30 cellular contexts compared by ENCODE assay signal in the genomic region with DNA sequence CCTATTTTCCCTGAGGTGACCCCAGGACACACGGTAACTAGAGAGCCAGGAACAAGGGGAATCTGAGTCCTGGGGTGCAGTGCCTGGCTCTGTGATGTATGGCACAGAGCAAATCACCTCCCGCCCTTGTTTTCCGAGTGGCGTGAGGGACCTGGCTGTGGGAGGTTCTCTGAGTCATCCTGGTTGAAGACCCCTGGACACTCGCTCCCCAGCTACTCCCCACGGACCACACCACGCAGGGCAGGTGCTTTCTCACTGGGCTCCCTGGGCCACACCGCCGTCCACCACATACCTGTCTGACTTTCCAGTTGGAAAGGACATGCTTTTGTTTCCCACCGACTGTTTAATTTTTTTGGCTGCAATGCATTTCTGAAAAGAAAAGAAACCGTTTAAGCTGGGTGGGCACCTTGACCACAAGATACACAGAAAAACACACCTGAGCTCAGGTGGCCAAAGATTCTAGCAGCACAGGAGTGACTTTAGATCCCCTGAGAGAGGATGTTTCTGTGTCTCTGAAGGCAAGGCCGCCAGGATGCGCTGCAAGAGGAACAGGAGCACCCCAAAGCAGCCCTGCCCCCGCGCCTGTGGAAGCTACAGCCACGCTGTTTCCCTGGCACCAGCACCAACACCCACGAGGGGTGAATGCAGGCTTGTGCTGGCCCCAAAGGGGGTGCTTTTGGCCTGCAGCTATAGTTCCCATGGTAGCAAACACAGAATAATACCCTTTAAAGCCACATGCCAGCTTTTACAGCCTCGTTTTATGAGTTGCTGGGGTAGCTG. TPM values are rescaled to one million over a fixed set of nuclear protein-coding genes. Genes with fewer than 3 reads are reported as not detected.
DNase-seq lines count a peak whose midpoint lies in the region; ATAC-seq, FAIRE-seq and TF ChIP-seq lines count a peak whose summit lies in the region.
"Had no signal": no experiment of that assay in that cellular context is flagged by ENCODE, and none has a peak within 500 bp of the region (broad histone marks: within the 10 kb centered on the region; RNA-seq: fewer than 3 reads in every experiment).

No MANE protein-coding gene starts in this region.

- no peak for ATAC-seq in heart left ventricle
- ATAC-seq: GM12878; stimulated activated naive CD8-positive, alpha-beta T cell treated with anti-CD3 and anti-CD28 coated beads, Interleukin-15, Interleukin-2, amounts not matched to agents 100 U/mL and 50 U/mL, for 24 hours; T-helper 17 cell had no signal

- H2BK15ac ChIP-seq in H1 (ENCODE audit: low read length), result no peak overlapping the region

- H3K27me3 ChIP-seq in H1 (replicated peaks in 1 of 4; ENCODE audit: control insufficient read depth in 3 of 4, extremely low read depth in 1 of 4, insufficient read depth in 3 of 4, low read length in 3 of 4), result no peaks in the 10 kb centered on the region; a peak in 1 of 7 replicates
- no peaks in the 10 kb centered on the region for H3K27me3 ChIP-seq in heart left ventricle
- no peaks in the 10 kb centered on the region for H3K27me3 ChIP-seq in left ventricle myocardium inferior (ENCODE audit: low read depth)
- H3K27me3 ChIP-seq: esophagus muscularis mucosa, tibial artery had no signal

- H2BK120ac ChIP-seq in H1 (replicated peaks; ENCODE audit: low read depth, low read length), result no peak overlapping the region

- H3K23ac ChIP-seq in H1 (ENCODE audit: insufficient read length), result no peak overlapping the region

- in situ Hi-C loops in GM13976 (cut with MboI; ENCODE audit: low sequenced_read_pairs, unreplicated experiment), result loop anchor here (25.0 kb wide), 1 partner anchor 569 kb away; no protein-coding TSS in a partner anchor

- H2BK20ac ChIP-seq in H1 (ENCODE audit: low read length), result no peak overlapping the region

- H4K20me1 ChIP-seq in H1 (replicated peaks in 1 of 2; ENCODE audit: control insufficient read depth in 1 of 2, insufficient read depth in 2 of 2, low read length in 2 of 2), result peaks cover 0 to 10% of the 10 kb centered on the region in 2 experiments

- H3K27ac ChIP-seq in H1 (ENCODE audit: low read depth, low read length), result no peak overlapping the region
- H3K27ac ChIP-seq in heart left ventricle, result no peak overlapping the region
- H3K27ac ChIP-seq in left ventricle myocardium inferior (replicated peaks), result no peak overlapping the region
- H3K27ac ChIP-seq: C4-2B, esophagus muscularis mucosa, tibial artery had no signal

- no peaks in the 10 kb centered on the region for H3K79me2 ChIP-seq in H1 (ENCODE audit: control insufficient read depth in 1 of 2, insufficient read depth in 2 of 2, low read length in 2 of 2)

- no peaks in the 10 kb centered on the region for H3K23me2 ChIP-seq in H1 (ENCODE audit: low read depth, low read length)

- no peak overlapping the region for H3K4me2 ChIP-seq in H1 (ENCODE audit: insufficient read depth in 1 of 2, low read depth in 2 of 2, low read length in 2 of 2)

- no peak for TF ChIP-seq EP300 in H1 (IDR thresholded peaks at IDR 0.05; ENCODE audit: borderline replicate concordance in 1 of 2, low read depth in 2 of 2, low read length in 2 of 2)

- 94% methylated on average over 18 of the region's 18 CpGs; no CpG with 5 or more reads in 1 of the 2 experiments for WGBS in H1 (ENCODE audit: extremely low coverage in 1 of 2, insufficient coverage in 1 of 2, insufficient read length in 1 of 2, insufficient replicate concordance in 2 of 2, low coverage in 1 of 2, low lambda C conversion rate in 2 of 2, missing lambda C conversion rate in 1 of 2), 2 experiments
- 92 to 95% (median 93%) methylated on average over 18 of the region's 18 CpGs for WGBS in heart left ventricle, 4 donors

- POLR2A ChIA-PET in H1 (lab: Charles Lee; ENCODE audit: partially characterized antibody), result interaction anchor here (1.0 to 3.8 kb wide), 5 partner anchors 9 to 26 kb away, joined by 3 to 18 read pairs (median 4); no protein-coding TSS in a partner anchor

- TF ChIP-seq POLR2A in H1 (IDR thresholded peaks at IDR 0.05; ENCODE audit: control extremely low read depth in 1 of 2, low read depth in 2 of 2, low read length in 2 of 2) (no peak), heart left ventricle (IDR thresholded peaks at IDR 0.05) (no peak)

- no peak overlapping the region for H4K5ac ChIP-seq in H1 (ENCODE audit: insufficient read length, low read depth, low read length)

- peaks cover 35 to 75% (median 68%) of the 10 kb centered on the region in 4 experiments for H3K36me3 ChIP-seq in H1 (ENCODE audit: control insufficient read depth in 2 of 4, insufficient read depth in 4 of 4, low read length in 3 of 4)
- peaks cover 0 to 96% (median 88%) of the 10 kb centered on the region in 9 donors for H3K36me3 ChIP-seq in heart left ventricle
- H3K36me3 ChIP-seq in left ventricle myocardium inferior, result peaks cover 83% of the 10 kb centered on the region

- H2AK5ac ChIP-seq in H1 (ENCODE audit: low read depth, low read length), result no peak overlapping the region

- DNase-seq in GM13976 (ENCODE audit: low spot score), result peak; percentile 11
- DNase-seq in NCI-H69 (lab: John Stamatoyannopoulos, UW), result peak; percentile 59
- no peak for DNase-seq in H1 (ENCODE audit: low read depth in 1 of 2, low spot score in 2 of 2)
- DNase-seq in posterior vena cava (ENCODE audit: low spot score), result peak; percentile 46
- DNase-seq in heart left ventricle, result no peak
- DNase-seq in left ventricle myocardium inferior, result no peak
- no peak for DNase-seq in COLO668 (lab: John Stamatoyannopoulos, UW; ENCODE audit: unreplicated experiment)
- no peak for DNase-seq in NCI-H748 (lab: John Stamatoyannopoulos, UW; ENCODE audit: unreplicated experiment)
- DNase-seq: activated CD4-positive, alpha-beta T cell treated with anti-CD3 and anti-CD28 coated beads, Interleukin-2, amount 10 ng/mL, durations not matched to agents 7 days and 5 days; cortex of kidney; endodermal cell; H7; NCI-H1048; NCI-H187; NCI-H774; retina; stimulated activated CD4-positive, alpha-beta T cell treated with anti-CD3 and anti-CD28 coated beads, Interleukin-4, amount 100 ng/mL, for 24 hours; stimulated activated naive CD8-positive, alpha-beta T cell treated with anti-CD3 and anti-CD28 coated beads, Interleukin-15, Interleukin-2, amounts not matched to agents 100 U/mL and 50 U/mL, for 24 hours; T-helper 17 cell had no signal

- no peaks in the 10 kb centered on the region for H3K4me1 ChIP-seq in H1 (replicated peaks in 1 of 4; ENCODE audit: control insufficient read depth in 3 of 4, insufficient read depth in 4 of 4, low read length in 3 of 4)
- H3K4me1 ChIP-seq in heart left ventricle, result no peaks in the 10 kb centered on the region
- H3K4me1 ChIP-seq in left ventricle myocardium inferior, result no peaks in the 10 kb centered on the region
- H3K4me1 ChIP-seq: esophagus muscularis mucosa, tibial artery had no signal

- H3K56ac ChIP-seq in H1 (replicated peaks; ENCODE audit: insufficient read length, low read depth, low read length), result no peak overlapping the region

- CTCF ChIA-PET in H1 (lab: Charles Lee; ENCODE audit: partially characterized antibody), result interaction anchor here (1.1 to 8.6 kb wide), 3 partner anchors 10 to 34 kb away, joined by 3 to 58 read pairs (median 46); no protein-coding TSS in a partner anchor

- TF ChIP-seq CTCF in GM13976 (IDR thresholded peaks at IDR 0.05; ENCODE audit: borderline replicate concordance, control extremely low read depth, extremely low read depth, insufficient read depth, missing control alignments) (no peak), H1 (IDR thresholded peaks at IDR 0.05; ENCODE audit: control extremely low read depth in 1 of 3, insufficient read depth in 1 of 3, low read depth in 1 of 3, low read length in 3 of 3) (no peak), heart left ventricle (IDR thresholded peaks at IDR 0.05) (no peak), left ventricle myocardium inferior (IDR thresholded peaks at IDR 0.05; ENCODE audit: borderline replicate concordance) (no peak)

- intact Hi-C loops in posterior vena cava (cut with DNase I) (loop anchor here in 1 of 2 donors (1.0 kb wide), 1 partner anchor 68 kb away; no protein-coding TSS in a partner anchor), heart left ventricle (cut with DNase I) (no loop called here), left ventricle myocardium inferior (cut with micrococcal nuclease) (no loop called here)

- no peak for FAIRE-seq in H1 (lab: Jason Lieb, UNC)
- FAIRE-seq: bronchial epithelial cell, frontal cortex, GM12878, keratinocyte had no signal

- no peak overlapping the region for H3K18ac ChIP-seq in H1 (ENCODE audit: extremely low read depth, low read length)

- TF ChIP-seq RAD21 in H1 (IDR thresholded peaks at IDR 0.05 in 1 of 2, conservative IDR thresholded peaks at IDR 0.05 in 1 of 2; ENCODE audit: low read depth in 2 of 2, low read length in 2 of 2), result no peak

- no peak overlapping the region for H3K14ac ChIP-seq in H1 (ENCODE audit: insufficient read length)

- H4K8ac ChIP-seq in H1 (ENCODE audit: extremely low read depth, insufficient read depth, low read length), result peak overlapping the region; percentile 78; the same call in 1 of the 2 replicates

- H3K4me3 ChIP-seq in H1 (ENCODE audit: extremely low read depth in 1 of 4, insufficient read depth in 2 of 4, low read depth in 3 of 4, low read length in 4 of 4) (no peak overlapping the region), heart left ventricle (no peak overlapping the region), left ventricle myocardium inferior (no peak overlapping the region)
- H3K4me3 ChIP-seq: esophagus muscularis mucosa, GM12878, tibial artery had no signal

- no peaks in the 10 kb centered on the region; the same call in 1 of the 2 replicates for H3K79me1 ChIP-seq in H1 (ENCODE audit: low read depth, low read length)

- no peak overlapping the region for H3K9ac ChIP-seq in H1 (replicated peaks in 1 of 4; ENCODE audit: extremely low read depth in 1 of 4, low read depth in 3 of 4, low read length in 3 of 4)

- no peak overlapping the region for H3K4ac ChIP-seq in H1 (replicated peaks; ENCODE audit: insufficient read length, low read depth, low read length)

- no peak overlapping the region for H2AFZ ChIP-seq in H1 (ENCODE audit: low read length)

- no peak overlapping the region for H2BK12ac ChIP-seq in H1 (ENCODE audit: low read depth, low read length)

- no peaks in the 10 kb centered on the region for H3K9me3 ChIP-seq in H1 (ENCODE audit: insufficient read depth in 2 of 2, low read depth in 1 of 2, low read length in 1 of 2)
- H3K9me3 ChIP-seq in heart left ventricle, result peaks cover 0 to 3% (median 0%) of the 10 kb centered on the region in 12 donors
- peaks cover 5% of the 10 kb centered on the region for H3K9me3 ChIP-seq in left ventricle myocardium inferior (replicated peaks)
- H3K9me3 ChIP-seq: esophagus muscularis mucosa, tibial artery had no signal

- H4K91ac ChIP-seq in H1 (replicated peaks; ENCODE audit: insufficient read length, low read length), result no peak overlapping the region

- no peak overlapping the region for H2BK5ac ChIP-seq in H1 (ENCODE audit: low read depth, low read length)

RNA-seq across cellular contexts. Expression of a gene that starts 8.1 kb away (rescaled TPM):
- 206 and 208 TPM in 2 replicates for total RNA-seq in H1 (2021; fragmentation: NEBNext Ultra II Directional; extraction: Animal tissue kit (Norgen Biotek cat#: 25700))
- polyA plus RNA-seq in H1 (2011; rRNA removed) (110 and 182 TPM in 2 replicates), heart left ventricle (100 to 1,000 TPM in 1 of 2 donors, 10 to 100 TPM in 1; 69.5 to 162 TPM)
- 94.1 TPM for polyA plus RNA-seq in H1 (2011; cell fraction: cytosol; rRNA removed)
- polyA plus RNA-seq in H1 (2011; cell fraction: nucleus; rRNA removed), result 133 TPM
- 123 to 274 TPM (median 235 TPM) in 4 replicates for polyA plus RNA-seq in H1 (2012, experiment 1 of 2)
- polyA plus RNA-seq in H1 (2012, experiment 2 of 2), result 289 TPM
- 291 TPM for polyA plus RNA-seq in H1 (2013, experiment 1 of 2)
- polyA plus RNA-seq in H1 (2013, experiment 2 of 2), result 264 TPM
- 78.0 and 108 TPM in 2 replicates for polyA minus RNA-seq in H1 (2011; rRNA and poly(A)+ RNA removed)
- 134 TPM for polyA minus RNA-seq in H1 (2011; cell fraction: cytosol; rRNA and poly(A)+ RNA removed)
- 86.5 TPM for polyA minus RNA-seq in H1 (2011; cell fraction: nucleus; rRNA and poly(A)+ RNA removed)
- total RNA-seq in posterior vena cava (10 to 100 TPM; 74.2 to 76.6 TPM), heart left ventricle (10 to 100 TPM; 29.9 to 88.6 (median 52.7) TPM), left ventricle myocardium inferior (53.9 TPM)

RNA-seq across cellular contexts. Expression of a gene that starts 20.9 kb away (rescaled TPM):
- total RNA-seq in H1 (2021; fragmentation: NEBNext Ultra II Directional; extraction: Animal tissue kit (Norgen Biotek cat#: 25700)), result 0.90 and 1.2 TPM in 2 replicates
- polyA plus RNA-seq in H1 (2011; rRNA removed), result 0.54 and 0.78 TPM in 2 replicates
- polyA plus RNA-seq in H1 (2011; cell fraction: cytosol; rRNA removed), result 0.43 TPM
- polyA plus RNA-seq in H1 (2011; cell fraction: nucleus; rRNA removed), result 2.1 TPM
- polyA plus RNA-seq in H1 (2012, experiment 1 of 2), result 2.7 to 2.9 TPM (median 2.8 TPM) in 4 replicates
- polyA plus RNA-seq in H1 (2012, experiment 2 of 2), result 0.77 TPM
- polyA plus RNA-seq in H1 (2013, experiment 1 of 2), result 0.61 TPM
- polyA plus RNA-seq in H1 (2013, experiment 2 of 2), result 0.72 TPM
- 0.29 and 0.63 TPM in 2 replicates for polyA minus RNA-seq in H1 (2011; rRNA and poly(A)+ RNA removed)
- not detected for polyA minus RNA-seq in H1 (2011; cell fraction: cytosol; rRNA and poly(A)+ RNA removed)
- polyA minus RNA-seq in H1 (2011; cell fraction: nucleus; rRNA and poly(A)+ RNA removed), result 1.2 TPM
- not detected for total RNA-seq in posterior vena cava
- not detected for total RNA-seq in heart left ventricle
- not detected for polyA plus RNA-seq in heart left ventricle
- not detected for total RNA-seq in left ventricle myocardium inferior
- total RNA-seq: activated CD4-positive, alpha-beta T cell treated with anti-CD3 and anti-CD28 coated beads, Interleukin-2, amount 10 ng/mL, durations not matched to agents 7 days and 5 days; bronchial epithelial cell; Daoy; esophagus muscularis mucosa; frontal cortex; LHCN-M2; myocyte had no signal
- polyA plus RNA-seq: AG04450 had no signal

RNA-seq across cellular contexts. Expression of a gene that starts 31.8 kb away (rescaled TPM):
- total RNA-seq in H1 (2021; fragmentation: NEBNext Ultra II Directional; extraction: Animal tissue kit (Norgen Biotek cat#: 25700)), result 77.3 and 86.1 TPM in 2 replicates
- 44.1 and 57.9 TPM in 2 replicates for polyA plus RNA-seq in H1 (2011; rRNA removed)
- polyA plus RNA-seq in H1 (2011; cell fraction: cytosol; rRNA removed), result 71.8 TPM
- polyA plus RNA-seq in H1 (2011; cell fraction: nucleus; rRNA removed), result 104 TPM
- polyA plus RNA-seq in H1 (2012, experiment 1 of 2), result 68.8 to 78.7 TPM (median 73.7 TPM) in 4 replicates
- polyA plus RNA-seq in H1 (2012, experiment 2 of 2), result 13.8 TPM
- 55.9 TPM for polyA plus RNA-seq in H1 (2013, experiment 1 of 2)
- 52.2 TPM for polyA plus RNA-seq in H1 (2013, experiment 2 of 2)
- 66.7 and 90.4 TPM in 2 replicates for polyA minus RNA-seq in H1 (2011; rRNA and poly(A)+ RNA removed)
- polyA minus RNA-seq in H1 (2011; cell fraction: cytosol; rRNA and poly(A)+ RNA removed), result 33.6 TPM
- polyA minus RNA-seq in H1 (2011; cell fraction: nucleus; rRNA and poly(A)+ RNA removed), result 74.2 TPM
- total RNA-seq in posterior vena cava, result 10 to 100 TPM; 40.9 to 43.4 TPM
- 10 to 100 TPM; 19.4 to 34.8 (median 22.5) TPM for total RNA-seq in heart left ventricle
- 10 to 100 TPM; 16.4 to 24.6 TPM for polyA plus RNA-seq in heart left ventricle
- total RNA-seq in left ventricle myocardium inferior, result 17.1 TPM

RNA-seq across cellular contexts. Expression of a gene that starts 55.5 kb away (rescaled TPM):
- total RNA-seq in H1 (2021; fragmentation: NEBNext Ultra II Directional; extraction: Animal tissue kit (Norgen Biotek cat#: 25700)), result 232 and 240 TPM in 2 replicates
- polyA plus RNA-seq in H1 (2011; rRNA removed) (121 and 144 TPM in 2 replicates), heart left ventricle (100 to 1,000 TPM in 1 of 2 donors, 10 to 100 TPM in 1; 66.3 to 138 TPM)
- 216 TPM for polyA plus RNA-seq in H1 (2011; cell fraction: cytosol; rRNA removed)
- polyA plus RNA-seq in H1 (2011; cell fraction: nucleus; rRNA removed), result 92.6 TPM
- 239 to 401 TPM (median 318 TPM) in 4 replicates for polyA plus RNA-seq in H1 (2012, experiment 1 of 2)
- polyA plus RNA-seq in H1 (2012, experiment 2 of 2), result 40.2 TPM
- 183 TPM for polyA plus RNA-seq in H1 (2013, experiment 1 of 2)
- 175 TPM for polyA plus RNA-seq in H1 (2013, experiment 2 of 2)
- polyA minus RNA-seq in H1 (2011; rRNA and poly(A)+ RNA removed), result 122 and 124 TPM in 2 replicates
- 148 TPM for polyA minus RNA-seq in H1 (2011; cell fraction: cytosol; rRNA and poly(A)+ RNA removed)
- polyA minus RNA-seq in H1 (2011; cell fraction: nucleus; rRNA and poly(A)+ RNA removed), result 132 TPM
- total RNA-seq in posterior vena cava (100 to 1,000 TPM; 124 to 130 TPM), heart left ventricle (100 to 1,000 TPM in 6 of 9 donors, 10 to 100 TPM in 3; 66.9 to 115 (median 103) TPM), left ventricle myocardium inferior (95.5 TPM)

Comparison
In these comparisons a context has a peak if more than half of its experiments do, and no peak if none do; other contexts are left out.
1. DNase-seq: peak in GM13976 (single experiment), NCI-H69 (single experiment) and posterior vena cava (single experiment); none in H1 (0 of 2), heart left ventricle (0 of 5), left ventricle myocardium inferior (single experiment), COLO668 (single experiment) and NCI-H748 (single experiment).